Comparison of ENCODE assay signal across 9 cellular contexts in the genomic region with DNA sequence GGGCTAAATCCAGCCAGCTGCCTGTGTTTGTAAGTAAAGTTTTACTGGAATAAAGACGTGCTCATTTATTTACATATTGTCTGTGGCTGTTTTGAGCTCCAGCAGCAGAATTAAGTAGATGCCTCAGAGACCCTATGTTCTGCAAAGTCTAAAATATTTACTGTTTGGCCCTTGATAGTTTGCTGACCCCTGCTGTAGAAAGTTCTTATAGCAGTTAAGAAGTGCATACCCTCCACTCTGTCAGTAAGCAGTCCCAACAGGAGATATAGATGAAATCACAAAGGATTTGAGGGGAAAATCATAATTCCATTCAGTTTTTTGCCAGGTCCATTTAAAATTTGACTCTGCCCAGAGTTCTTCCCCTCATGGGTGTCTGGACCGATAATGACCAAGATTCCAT. TPM values are rescaled to one million over a fixed set of nuclear protein-coding genes. Genes with fewer than 3 reads are reported as not detected.
DNase-seq lines count a peak whose midpoint lies in the region; ATAC-seq and TF ChIP-seq lines count a peak whose summit lies in the region.
"Had no signal": no experiment of that assay in that cellular context is flagged by ENCODE, and none has a peak within 500 bp of the region (broad histone marks: within the 10 kb centered on the region; RNA-seq: fewer than 3 reads in every experiment).

No MANE protein-coding gene starts in this region.

- H3K4me1 ChIP-seq in left ventricle myocardium inferior (peaks cover 9% of the 10 kb centered on the region), right atrium auricular region (no peaks in the 10 kb centered on the region), OCI-LY7 (ENCODE audit: insufficient read depth, low read length, poor library complexity, severe bottlenecking) (peaks cover 7% of the 10 kb centered on the region), esophagus muscularis mucosa (peaks cover 0 to 17% (median 15%) of the 10 kb centered on the region in 4 donors), upper lobe of right lung (no peaks in the 10 kb centered on the region)

- no peaks in the 10 kb centered on the region for H3K79me2 ChIP-seq in OCI-LY7 (ENCODE audit: insufficient read depth, low read depth, low read length)

- CTCF ChIA-PET in OCI-LY7 (lab: Charles Lee; ENCODE audit: unreplicated experiment): no interaction called here

- TF ChIP-seq EP300 in esophagus muscularis mucosa (IDR thresholded peaks at IDR 0.05): no peak

- TF ChIP-seq CTCF in left ventricle myocardium inferior (IDR thresholded peaks at IDR 0.05; ENCODE audit: borderline replicate concordance): peak; percentile 29
- TF ChIP-seq CTCF in right atrium auricular region (IDR thresholded peaks at IDR 0.05): peak in 1 of 2 donors; percentile 41
- TF ChIP-seq CTCF in OCI-LY7 (conservative IDR thresholded peaks at IDR 0.05; ENCODE audit: low read length): peak; percentile 75
- peak in 2 of 3 experiments; percentile 14 to 28 for TF ChIP-seq CTCF in esophagus muscularis mucosa (IDR thresholded peaks at IDR 0.05)
- no peak for TF ChIP-seq CTCF in upper lobe of right lung (IDR thresholded peaks at IDR 0.05)

- H3K4me3 ChIP-seq in left ventricle myocardium inferior: no peak overlapping the region
- no peak overlapping the region for H3K4me3 ChIP-seq in right atrium auricular region
- no peak overlapping the region for H3K4me3 ChIP-seq in OCI-LY7 (ENCODE audit: low read depth, low read length, poor library complexity, severe bottlenecking)
- H3K4me3 ChIP-seq in esophagus muscularis mucosa: no peak overlapping the region
- H3K4me3 ChIP-seq in upper lobe of right lung: no peak overlapping the region
- H3K4me3 ChIP-seq: skin epidermis had no signal

- no peak for TF ChIP-seq POLR2A in esophagus muscularis mucosa (IDR thresholded peaks at IDR 0.05; ENCODE audit: low read depth)

- no peaks in the 10 kb centered on the region for H3K9me3 ChIP-seq in left ventricle myocardium inferior (replicated peaks)
- no peaks in the 10 kb centered on the region for H3K9me3 ChIP-seq in right atrium auricular region
- no peaks in the 10 kb centered on the region for H3K9me3 ChIP-seq in OCI-LY7 (ENCODE audit: low read length)
- H3K9me3 ChIP-seq in esophagus muscularis mucosa: no peaks in the 10 kb centered on the region
- H3K9me3 ChIP-seq in upper lobe of right lung: no peaks in the 10 kb centered on the region

- H3K36me3 ChIP-seq in left ventricle myocardium inferior (peaks cover 68% of the 10 kb centered on the region), right atrium auricular region (peaks cover 64% of the 10 kb centered on the region), OCI-LY7 (ENCODE audit: insufficient read depth, low read length) (peaks cover 74% of the 10 kb centered on the region), esophagus muscularis mucosa (peaks cover 23 to 88% (median 63%) of the 10 kb centered on the region in 4 donors), upper lobe of right lung (peaks cover 88% of the 10 kb centered on the region)

- ATAC-seq in upper lobe of right lung (peak; percentile 45), HG03521 (IDR thresholded peaks at IDR 0.05; ENCODE audit: unreplicated experiment) (no peak), HG02885 (IDR thresholded peaks at IDR 0.05; ENCODE audit: poor library complexity, unreplicated experiment) (no peak)

- H2AFZ ChIP-seq in OCI-LY7 (ENCODE audit: low read length): no peak overlapping the region

- POLR2A ChIA-PET in OCI-LY7 (lab: Charles Lee): interaction anchor here (1.0 kb wide), 1 partner anchor 447 kb away, joined by 3 read pairs; no protein-coding TSS in a partner anchor

- H3K27ac ChIP-seq in left ventricle myocardium inferior (replicated peaks): no peak overlapping the region
- H3K27ac ChIP-seq in right atrium auricular region: no peak overlapping the region
- no peak overlapping the region for H3K27ac ChIP-seq in OCI-LY7 (ENCODE audit: low read depth, low read length, poor library complexity, severe bottlenecking)
- H3K27ac ChIP-seq in esophagus muscularis mucosa (replicated peaks in 1 of 4): no peak overlapping the region
- H3K27ac ChIP-seq in upper lobe of right lung: no peak overlapping the region
- H3K27ac ChIP-seq: skin epidermis had no signal

- DNase-seq in left ventricle myocardium inferior (no peak), right atrium auricular region (ENCODE audit: low spot score) (no peak), OCI-LY7 (ENCODE audit: low spot score) (peak; percentile 43), esophagus muscularis mucosa (ENCODE audit: extremely low spot score) (no peak), upper lobe of right lung (no peak), DMS79 treated with DMSO at 0.1 percent for 48 hours (lab: John Stamatoyannopoulos, UW) (no peak)

- H3K4me2 ChIP-seq in OCI-LY7 (ENCODE audit: low read length): no peak overlapping the region

- no peaks in the 10 kb centered on the region for H3K9me2 ChIP-seq in OCI-LY7 (ENCODE audit: insufficient read depth, low read length)

- no peaks in the 10 kb centered on the region for H3K27me3 ChIP-seq in left ventricle myocardium inferior (ENCODE audit: low read depth)
- H3K27me3 ChIP-seq in right atrium auricular region: no peaks in the 10 kb centered on the region
- H3K27me3 ChIP-seq in esophagus muscularis mucosa: no peaks in the 10 kb centered on the region
- H3K27me3 ChIP-seq in upper lobe of right lung: no peaks in the 10 kb centered on the region

- WGBS in esophagus muscularis mucosa: 77% methylated on average over 2 of the region's 2 CpGs

- BruUV-seq in OCI-LY7 (replicated peaks; lab: Mats Ljungman, UMichigan): no TSS peak

- intact Hi-C loops in left ventricle myocardium inferior (cut with micrococcal nuclease) (no loop called here), OCI-LY7 (cut with micrococcal nuclease; ENCODE audit: unreplicated experiment) (no loop called here), esophagus muscularis mucosa (cut with DNase I) (no loop called here), upper lobe of right lung (cut with DNase I) (no loop called here)

- H4K20me1 ChIP-seq in OCI-LY7 (ENCODE audit: insufficient read depth, low read length): no peaks in the 10 kb centered on the region

RNA-seq across cellular contexts. Expression of a gene that starts 50.1 kb away (rescaled TPM):
- total RNA-seq in left ventricle myocardium inferior (25.5 TPM), right atrium auricular region (10 to 100 TPM; 35.8 to 38.3 TPM), OCI-LY7 (2022) (not detected in 2 replicates), esophagus muscularis mucosa (100 to 1,000 TPM in 2 of 4 donors, 10 to 100 TPM in 2; 84.0 to 145 (median 101) TPM), upper lobe of right lung (25.0 TPM)
- not detected in 2 replicates for total RNA-seq in OCI-LY7 (2014; rRNA removed; shearing (Covaris generic))

Comparison
In these comparisons a context has a peak if more than half of its experiments do, and no peak if none do; other contexts are left out.
1. RNA of a gene that starts 50.1 kb away (total RNA-seq): 84.0 to 145 TPM in esophagus muscularis mucosa, 35.8 to 38.3 TPM in right atrium auricular region, 25.5 TPM in left ventricle myocardium inferior (single experiment) and 25.0 TPM in upper lobe of right lung (single experiment); not detected in OCI-LY7; every median in the first group is over 10 times any median in the second.